Comparison of ENCODE assay signal across 6 cellular contexts in genomic region chr16:89288966-89289365, GRCh38.
"Had no signal": no experiment of that assay in that cellular context is flagged by ENCODE, and none has a peak within 500 bp of the region (broad histone marks: within the 10 kb centered on the region; RNA-seq: fewer than 3 reads in every experiment).

No MANE protein-coding gene starts in this region.

- H3K9me3 ChIP-seq: gastrocnemius medialis, upper lobe of left lung had no signal

- H3K27me3 Mint-ChIP-seq: stimulated activated memory B cell treated with anti-CD40 and anti-IgM and Interleukin-4, amounts not matched to agents 10 μg/mL and 1 μg/mL and 100 μg/mL, for 72 hours had no signal

- H3K27me3 ChIP-seq: gastrocnemius medialis, upper lobe of left lung had no signal

- H3K27ac Mint-ChIP-seq: stimulated activated memory B cell treated with anti-CD40 and anti-IgM and Interleukin-4, amounts not matched to agents 10 μg/mL and 1 μg/mL and 100 μg/mL, for 72 hours had no signal

- H3K4me3 ChIP-seq: coronary artery, gastrocnemius medialis, upper lobe of left lung had no signal

- H3K4me3 Mint-ChIP-seq: activated T-cell treated with anti-CD3 and anti-CD28 coated beads, Interleukin-2, amount 50 U/mL, for 72 hours; stimulated activated memory B cell treated with anti-CD40 and anti-IgM and Interleukin-4, amounts not matched to agents 10 μg/mL and 1 μg/mL and 100 μg/mL, for 72 hours; T-helper 1 cell treated with Interleukin-12 subunit alpha and Interleukin-12 subunit beta and Interleukin-4 antibody, amounts not matched to agents 30 μg/mL and 1 μg/mL, for 36 hours had no signal

- H3K9me3 Mint-ChIP-seq: activated T-cell treated with anti-CD3 and anti-CD28 coated beads, Interleukin-2, amount 50 U/mL, for 72 hours; stimulated activated memory B cell treated with anti-CD40 and anti-IgM and Interleukin-4, amounts not matched to agents 10 μg/mL and 1 μg/mL and 100 μg/mL, for 72 hours; T-helper 1 cell treated with Interleukin-12 subunit alpha and Interleukin-12 subunit beta and Interleukin-4 antibody, amounts not matched to agents 30 μg/mL and 1 μg/mL, for 36 hours had no signal
